In genomic region chr14:73460691-73461127, GRCh38 we compare ENCODE assay signal across 9 cellular contexts. TPM values are rescaled to one million over a fixed set of nuclear protein-coding genes. Genes with fewer than 3 reads are reported as not detected.
DNase-seq lines count a peak whose midpoint lies in the region; ATAC-seq and TF ChIP-seq lines count a peak whose summit lies in the region.
"Had no signal": no experiment of that assay in that cellular context is flagged by ENCODE, and none has a peak within 500 bp of the region (broad histone marks: within the 10 kb centered on the region; RNA-seq: fewer than 3 reads in every experiment).

No MANE protein-coding gene starts in this region.

- H3K27me3 ChIP-seq in adipocyte (replicated peaks; ENCODE audit: control insufficient read depth, insufficient read depth, low read length) (no peaks in the 10 kb centered on the region), left lung (no peaks in the 10 kb centered on the region), GM23338 (ENCODE audit: insufficient read depth) (no peaks in the 10 kb centered on the region)
- H3K27me3 ChIP-seq: MG63 had no signal

- H3K4me3 Mint-ChIP-seq in GM23338 = no peak overlapping the region

- no peaks in the 10 kb centered on the region for H3K36me3 ChIP-seq in adipocyte (ENCODE audit: control insufficient read depth, insufficient read depth, low read length, severe bottlenecking)
- H3K36me3 ChIP-seq in left lung = no peaks in the 10 kb centered on the region
- no peaks in the 10 kb centered on the region for H3K36me3 ChIP-seq in GM23338 (ENCODE audit: insufficient read depth)
- H3K36me3 ChIP-seq: MG63 had no signal

- no peaks in the 10 kb centered on the region; the same call in 2 of the 3 replicates for H3K9me3 Mint-ChIP-seq in GM23338

- H3K9ac ChIP-seq in adipocyte (ENCODE audit: low read length) = no peak overlapping the region

- H4K20me1 ChIP-seq in GM23338 (replicated peaks; ENCODE audit: insufficient read depth) = peaks cover 13% of the 10 kb centered on the region; the same call in 1 of the 2 replicates

- ATAC-seq in left lung = no peak
- ATAC-seq in GM21576 (IDR thresholded peaks at IDR 0.05; ENCODE audit: unreplicated experiment) = no peak
- no peak for ATAC-seq in GM23338

- H3K36me3 Mint-ChIP-seq in GM23338 (ENCODE audit: low read depth) = no peaks in the 10 kb centered on the region

- TF ChIP-seq CTCF in left lung (IDR thresholded peaks at IDR 0.05) (no peak), GM23338 (conservative IDR thresholded peaks at IDR 0.05; ENCODE audit: low read depth in 2 of 2) (no peak)

- no peak overlapping the region for H2AFZ ChIP-seq in GM23338

- intact Hi-C loops in left lung (cut with DNase I) = no loop called here

- no peaks in the 10 kb centered on the region for H3K9me3 ChIP-seq in adipocyte (ENCODE audit: control insufficient read depth, low read length)
- no peaks in the 10 kb centered on the region for H3K9me3 ChIP-seq in left lung
- H3K9me3 ChIP-seq: MG63 had no signal

- H3F3A ChIP-seq in GM23338 (replicated peaks; ENCODE audit: low read depth) = no peaks in the 10 kb centered on the region

- H3K4me1 ChIP-seq in adipocyte (ENCODE audit: control insufficient read depth, insufficient read depth, low read length) (peaks cover 52% of the 10 kb centered on the region), left lung (peaks cover 8 to 84% of the 10 kb centered on the region in 2 donors), GM23338 (ENCODE audit: insufficient read depth) (peaks cover 16% of the 10 kb centered on the region)

- no peaks in the 10 kb centered on the region for H3K9me2 ChIP-seq in GM23338 (ENCODE audit: insufficient read depth)

- no peak overlapping the region for H3K4me3 ChIP-seq in adipocyte (ENCODE audit: low read length)
- no peak overlapping the region for H3K4me3 ChIP-seq in left lung
- H3K4me3 ChIP-seq in GM23338 = no peak overlapping the region
- H3K4me3 ChIP-seq: MG63 had no signal

- peaks cover 16% of the 10 kb centered on the region for H3K27me3 Mint-ChIP-seq in GM23338 (ENCODE audit: insufficient read depth, low read depth, poor library complexity)

- H3K27ac Mint-ChIP-seq in GM23338 = no peak overlapping the region

- no peak overlapping the region for H3K4me2 ChIP-seq in GM23338

- DNase-seq in COLO668 (lab: John Stamatoyannopoulos, UW; ENCODE audit: unreplicated experiment) = peak; percentile 19
- DNase-seq in LHCN-M2 (ENCODE audit: low read depth) = peak; percentile 43
- peak; percentile 50 for DNase-seq in adipocyte (ENCODE audit: low read depth)
- no peak for DNase-seq in left lung
- DNase-seq in stimulated activated CD4-positive, alpha-beta T cell treated with anti-CD3 and anti-CD28 coated beads, Interleukin-12 subunit alpha, Interleukin-12 subunit beta, amount 100 ng/mL, for 4 hours = no peak
- DNase-seq in MV-4-11 (lab: John Stamatoyannopoulos, UW) = no peak
- DNase-seq in GM23338 (ENCODE audit: low spot score) = no peak
- DNase-seq: MG63 had no signal

- peaks cover 32% of the 10 kb centered on the region for H3K4me1 Mint-ChIP-seq in GM23338

- peak overlapping the region; percentile 49 to 91 for H3K27ac ChIP-seq in left lung
- H3K27ac ChIP-seq in GM23338 (ENCODE audit: low read depth) = no peak overlapping the region

- H3K79me2 ChIP-seq in GM23338 (replicated peaks; ENCODE audit: insufficient read depth) = peaks cover 23% of the 10 kb centered on the region

TF ChIP-seq in GM23338, 12 proteins besides CTCF, POLR2A, EP300 and RAD21:
- TF ChIP-seq EZH2phosphoT487 (IDR thresholded peaks at IDR 0.05; ENCODE audit: unreplicated experiment) (no peak), STAT1 (IDR thresholded peaks at IDR 0.05; ENCODE audit: unreplicated experiment) (no peak), JUNB (IDR thresholded peaks at IDR 0.05; ENCODE audit: unreplicated experiment) (no peak), ETS1 (IDR thresholded peaks at IDR 0.05) (no peak), EZH2 (IDR thresholded peaks at IDR 0.05; ENCODE audit: low read depth, unreplicated experiment) (no peak), REST (IDR thresholded peaks at IDR 0.05; ENCODE audit: unreplicated experiment) (no peak)

RNA-seq across cellular contexts. Expression of gene NUMB, which starts 2.4 kb away (rescaled TPM):
- total RNA-seq in LHCN-M2 (2014; rRNA removed) (25.2 and 33.3 TPM in 2 replicates), left lung (100 to 1,000 TPM in 1 of 2 donors, 10 to 100 TPM in 1; 95.1 to 121 TPM)
- 24.8 TPM for polyA plus RNA-seq in LHCN-M2 (2012)
- 34.3 and 36.7 TPM in 2 replicates for total RNA-seq in GM23338 (2014; rRNA removed; shearing (Covaris generic))
- 30.2 and 32.1 TPM in 2 replicates for polyA plus RNA-seq in GM23338 (2016; fragmentation: Nextera tagmentation; extraction: Ambion mirVana)

RNA-seq across cellular contexts. Expression of gene RIOX1, which starts 30.0 kb away (rescaled TPM):
- 25.7 and 26.5 TPM in 2 replicates for total RNA-seq in LHCN-M2 (2014; rRNA removed)
- 9.5 TPM for polyA plus RNA-seq in LHCN-M2 (2012)
- 10 to 100 TPM; 11.9 to 14.7 TPM for total RNA-seq in left lung
- 54.2 and 57.3 TPM in 2 replicates for total RNA-seq in GM23338 (2014; rRNA removed; shearing (Covaris generic))
- polyA plus RNA-seq in GM23338 (2016; fragmentation: Nextera tagmentation; extraction: Ambion mirVana) = 21.2 and 24.6 TPM in 2 replicates

Comparison
In these comparisons a context has a peak if more than half of its experiments do, and no peak if none do; other contexts are left out.
1. DNase-seq: peak in COLO668 (single experiment), LHCN-M2 (single experiment) and adipocyte (single experiment); none in left lung (0 of 2), stimulated activated CD4-positive, alpha-beta T cell treated with anti-CD3 and anti-CD28 coated beads, Interleukin-12 subunit alpha, Interleukin-12 subunit beta, amount 100 ng/mL, for 4 hours (single experiment), MV-4-11 (single experiment) and GM23338 (single experiment).